1 cellular context compared by ENCODE assay signal in the genomic region with DNA sequence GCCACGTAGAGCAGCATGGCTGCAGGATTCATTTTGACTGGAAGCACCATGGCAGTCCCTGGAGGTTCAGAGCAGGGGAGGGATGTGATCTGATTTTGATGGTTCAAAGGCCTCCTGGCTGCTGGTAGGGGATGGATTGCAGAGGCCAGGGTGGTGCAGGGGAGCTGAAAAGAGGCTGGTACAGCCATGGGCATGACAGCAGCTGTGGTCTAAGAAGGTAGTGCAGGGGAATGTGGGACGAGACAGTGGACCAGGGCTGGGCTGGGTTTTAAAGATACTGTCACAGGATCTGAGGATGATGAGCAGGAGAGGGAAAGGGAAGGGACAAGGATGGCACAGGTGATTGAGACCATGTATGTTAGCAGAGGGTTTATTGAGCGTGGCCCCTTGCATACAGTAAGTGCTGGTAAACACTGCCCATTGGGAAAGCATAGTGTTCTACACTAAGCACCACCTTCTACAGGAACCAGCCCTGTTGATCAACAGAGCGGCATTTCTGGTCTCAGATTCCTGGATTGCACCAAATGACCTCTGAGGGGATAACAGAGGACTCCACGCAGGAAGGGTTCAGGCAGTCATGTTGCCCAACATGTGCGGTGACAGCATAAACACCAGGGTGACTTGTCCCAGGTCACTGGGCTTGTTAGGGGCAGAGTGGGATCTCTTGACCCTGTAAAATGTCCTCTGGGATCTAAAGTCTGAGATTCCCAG.
TF ChIP-seq lines count a peak whose summit lies in the region.

No MANE protein-coding gene starts in this region.

TF ChIP-seq in HepG2, 621 proteins besides CTCF, POLR2A, EP300 and RAD21 (continued from another document):
- TF ChIP-seq TOE1 (CRISPR knock-in tag; IDR thresholded peaks at IDR 0.05) (no peak), ATF7 (IDR thresholded peaks at IDR 0.05) (no peak), ATF7 (CRISPR knock-in tag; IDR thresholded peaks at IDR 0.05) (no peak), HNF4G (IDR thresholded peaks at IDR 0.05; ENCODE audit: borderline replicate concordance, low read depth, low read length) (no peak), HNF4G (CRISPR knock-in tag; IDR thresholded peaks at IDR 0.05; ENCODE audit: borderline replicate concordance, low read depth) (no peak), ZSCAN9 (CRISPR knock-in tag; IDR thresholded peaks at IDR 0.05; ENCODE audit: borderline replicate concordance) (no peak), ZNF563 (CRISPR knock-in tag; IDR thresholded peaks at IDR 0.05) (no peak), ZNF674 (CRISPR knock-in tag; IDR thresholded peaks at IDR 0.05; ENCODE audit: low read depth) (no peak)
- TF ChIP-seq, protein P1, sequence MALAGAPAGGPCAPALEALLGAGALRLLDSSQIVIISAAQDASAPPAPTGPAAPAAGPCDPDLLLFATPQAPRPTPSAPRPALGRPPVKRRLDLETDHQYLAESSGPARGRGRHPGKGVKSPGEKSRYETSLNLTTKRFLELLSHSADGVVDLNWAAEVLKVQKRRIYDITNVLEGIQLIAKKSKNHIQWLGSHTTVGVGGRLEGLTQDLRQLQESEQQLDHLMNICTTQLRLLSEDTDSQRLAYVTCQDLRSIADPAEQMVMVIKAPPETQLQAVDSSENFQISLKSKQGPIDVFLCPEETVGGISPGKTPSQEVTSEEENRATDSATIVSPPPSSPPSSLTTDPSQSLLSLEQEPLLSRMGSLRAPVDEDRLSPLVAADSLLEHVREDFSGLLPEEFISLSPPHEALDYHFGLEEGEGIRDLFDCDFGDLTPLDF (CRISPR knock-in tag; IDR thresholded peaks at IDR 0.05), result no peak
